In the genomic region with DNA sequence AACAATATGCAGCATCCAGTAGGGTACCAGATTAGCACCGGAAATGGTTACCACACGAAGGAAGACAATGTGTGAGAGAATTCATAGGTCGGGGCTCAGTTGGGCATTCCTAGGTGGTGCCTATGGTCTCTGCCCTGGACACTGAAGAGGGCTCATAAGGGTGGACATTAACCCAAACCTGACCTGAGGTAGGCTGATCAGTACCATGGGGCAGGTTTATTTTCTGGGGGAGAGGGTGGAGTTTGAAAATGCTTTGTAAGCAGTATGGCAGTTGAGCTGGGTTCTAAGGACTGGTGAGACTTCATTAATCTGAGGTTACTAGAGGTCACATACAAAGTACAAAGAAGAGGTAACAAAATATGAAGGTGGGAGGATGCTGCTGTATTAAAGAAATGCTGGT, we compare ENCODE assay signal across 14 cellular contexts.
"Had no signal": no experiment of that assay in that cellular context is flagged by ENCODE, and none has a peak within 500 bp of the region (broad histone marks: within the 10 kb centered on the region; RNA-seq: fewer than 3 reads in every experiment).

No MANE protein-coding gene starts in this region.

- H3K9me3 ChIP-seq: esophagus squamous epithelium, pancreas, transverse colon had no signal

- ATAC-seq: activated CD4-positive, CD25-positive, alpha-beta regulatory T cell treated with anti-CD3 and anti-CD28 coated beads, Interleukin-2, amount 50 U/mL, for 24 hours; activated naive CD4-positive, alpha-beta T cell treated with anti-CD3 and anti-CD28 coated beads, Interleukin-2, amount 50 U/mL, for 72 hours had no signal

- H3K36me3 ChIP-seq: esophagus squamous epithelium, pancreas, transverse colon had no signal

- H3K27me3 ChIP-seq: pancreas had no signal

- H3K9me3 Mint-ChIP-seq: activated naive CD4-positive, alpha-beta T cell treated with anti-CD3 and anti-CD28 coated beads, Interleukin-2, amount 50 U/mL, for 72 hours had no signal

- H3K27ac Mint-ChIP-seq: activated naive CD4-positive, alpha-beta T cell treated with anti-CD3 and anti-CD28 coated beads, Interleukin-2, amount 50 U/mL, for 72 hours; activated T-cell treated with anti-CD3 and anti-CD28 coated beads, Interleukin-2, amount 50 U/mL, for 24 hours had no signal

- H3K4me1 Mint-ChIP-seq: neural crest cell had no signal

- H3K4me1 ChIP-seq: esophagus squamous epithelium, pancreas, transverse colon had no signal

- DNase-seq: activated effector memory CD4-positive, alpha-beta T cell treated with Interleukin-2 at 50 U/mL for 16 hours; activated T-cell treated with anti-CD3 and anti-CD28 coated beads, Interleukin-2, amount 50 U/mL, for 24 hours; esophagus squamous epithelium; foreskin melanocyte; head of caudate nucleus; pancreas; stimulated activated CD4-positive, alpha-beta T cell treated with anti-CD3 and anti-CD28 coated beads, Interleukin-2, amount 100 ng/mL, for 24 hours; stimulated activated naive CD4-positive, alpha-beta T cell; substantia nigra; SW 1271; transverse colon had no signal

- H3K4me3 Mint-ChIP-seq: activated T-cell treated with anti-CD3 and anti-CD28 coated beads, Interleukin-2, amount 50 U/mL, for 24 hours; neural crest cell had no signal

- H3K27ac ChIP-seq: pancreas had no signal

- H3K4me3 ChIP-seq: esophagus squamous epithelium, pancreas, transverse colon had no signal
